11 cellular contexts compared by ENCODE assay signal in genomic region chr5:90586469-90586868, GRCh38. TPM values are rescaled to one million over a fixed set of nuclear protein-coding genes. Genes with fewer than 3 reads are reported as not detected.
"Had no signal": no experiment of that assay in that cellular context is flagged by ENCODE, and none has a peak within 500 bp of the region (broad histone marks: within the 10 kb centered on the region; RNA-seq: fewer than 3 reads in every experiment).

No MANE protein-coding gene starts in this region.

- FAIRE-seq: H1, H54 had no signal

- H3K4me2 ChIP-seq: KMS-11 had no signal

- H3K27ac ChIP-seq: GM23248, HL-60, KMS-11 had no signal

- H3K9me3 Mint-ChIP-seq: HFFc6 had no signal

- DNase-seq: GM23248, H9, HCEC 1CT, HFFc6, IMR-90, Karpas-422, KBM-7 had no signal

- H3K4me3 ChIP-seq: GM23248 had no signal

- H3K4me3 Mint-ChIP-seq: H9, HFFc6 had no signal

- H3K27ac Mint-ChIP-seq: H9, HFFc6 had no signal

- H2AFZ ChIP-seq: GM23248 had no signal

RNA-seq across cellular contexts. Expression of gene ADGRV1, which starts 27.9 kb away (rescaled TPM):
- total RNA-seq: GM23248, HFFc6 had no signal
- polyA plus RNA-seq: GM23248, IMR-90 had no signal
